Comparison of ENCODE assay signal across 8 cellular contexts in genomic region chr9:83622433-83622813, GRCh38. TPM values are rescaled to one million over a fixed set of nuclear protein-coding genes. Genes with fewer than 3 reads are reported as not detected.
DNase-seq lines count a peak whose midpoint lies in the region; ATAC-seq and TF ChIP-seq lines count a peak whose summit lies in the region.

No MANE protein-coding gene starts in this region.

- H3K27me3 ChIP-seq in tibial artery: no peaks in the 10 kb centered on the region

- peaks cover 30% of the 10 kb centered on the region for H3K4me1 Mint-ChIP-seq in CD14-positive monocyte

- H3K36me3 ChIP-seq in tibial artery: peaks cover 0 to 7% (median 0%) of the 10 kb centered on the region in 3 donors

- H3K4me1 ChIP-seq in tibial artery: peaks cover 0 to 8% (median 4%) of the 10 kb centered on the region in 4 donors

- peaks cover 0 to 3% (median 3%) of the 10 kb centered on the region in 3 donors for H3K27me3 Mint-ChIP-seq in CD14-positive monocyte (ENCODE audit: low read depth in 3 of 3)

- intact Hi-C loops in CD14-positive monocyte (cut with micrococcal nuclease) (no loop called here), tibial artery (cut with DNase I; ENCODE audit: low total_unique reads) (no loop called here)

- DNase-seq in CD14-positive monocyte (ENCODE audit: low spot score) (no peak), left kidney (ENCODE audit: low read depth, low spot score) (peak; percentile 28), tibial artery (no peak), anterior cingulate cortex (lab: John Stamatoyannopoulos, UW) (no peak)
- DNase-seq in activated naive CD4-positive, alpha-beta T cell treated with anti-CD3 and anti-CD28 coated beads, Interleukin-2, amount 50 U/mL, for 72 hours (ENCODE audit: low spot score in 2 of 2): no peak
- DNase-seq in stimulated activated naive CD4-positive, alpha-beta T cell (lab: John Stamatoyannopoulos, UW): no peak

- TF ChIP-seq CTCF in CD14-positive monocyte (IDR thresholded peaks at IDR 0.05) (no peak), tibial artery (IDR thresholded peaks at IDR 0.05) (no peak)

- H3K4me3 ChIP-seq in tibial artery: peak overlapping the region; percentile 73 to 74

- peak overlapping the region; percentile 82 to 85 for H3K27ac ChIP-seq in tibial artery

- H3K36me3 Mint-ChIP-seq in CD14-positive monocyte: peaks cover 8 to 16% of the 10 kb centered on the region in 2 donors
- peaks cover 6 to 16% of the 10 kb centered on the region in 2 donors for H3K36me3 Mint-ChIP-seq in activated naive CD4-positive, alpha-beta T cell treated with anti-CD3 and anti-CD28 coated beads, Interleukin-2, amount 50 U/mL, for 72 hours

- ATAC-seq in HG02588 (IDR thresholded peaks at IDR 0.05; ENCODE audit: unreplicated experiment) (peak; percentile 4), HG02973 (IDR thresholded peaks at IDR 0.05; ENCODE audit: unreplicated experiment) (no peak)
- ATAC-seq in activated naive CD4-positive, alpha-beta T cell treated with anti-CD3 and anti-CD28 coated beads, Interleukin-2, amount 50 U/mL, for 72 hours: no peak

- H3K27ac Mint-ChIP-seq in CD14-positive monocyte: peak overlapping the region; percentile 74 to 95 (median 88)
- peak overlapping the region; percentile 93 to 99 for H3K27ac Mint-ChIP-seq in activated naive CD4-positive, alpha-beta T cell treated with anti-CD3 and anti-CD28 coated beads, Interleukin-2, amount 50 U/mL, for 72 hours

- H3K4me3 Mint-ChIP-seq in CD14-positive monocyte: peak overlapping the region; percentile 94 to 96

- no peaks in the 10 kb centered on the region for H3K9me3 ChIP-seq in tibial artery

- no peaks in the 10 kb centered on the region for H3K9me3 Mint-ChIP-seq in CD14-positive monocyte
- H3K9me3 Mint-ChIP-seq in activated naive CD4-positive, alpha-beta T cell treated with anti-CD3 and anti-CD28 coated beads, Interleukin-2, amount 50 U/mL, for 72 hours: no peaks in the 10 kb centered on the region

RNA-seq across cellular contexts. Expression of gene IDNK, which starts 0.5 kb away (rescaled TPM):
- polyA plus RNA-seq in CD14-positive monocyte: 10 to 100 TPM; 10.6 to 13.3 TPM
- 1 to 10 TPM in 1 of 2 donors, under 1 TPM in 1; 0.89 to 4.7 TPM for total RNA-seq in activated naive CD4-positive, alpha-beta T cell treated with anti-CD3 and anti-CD28 coated beads, Interleukin-2, amount 50 U/mL, for 72 hours
